ENCODE assay signal across 31 cellular contexts in the genomic region with DNA sequence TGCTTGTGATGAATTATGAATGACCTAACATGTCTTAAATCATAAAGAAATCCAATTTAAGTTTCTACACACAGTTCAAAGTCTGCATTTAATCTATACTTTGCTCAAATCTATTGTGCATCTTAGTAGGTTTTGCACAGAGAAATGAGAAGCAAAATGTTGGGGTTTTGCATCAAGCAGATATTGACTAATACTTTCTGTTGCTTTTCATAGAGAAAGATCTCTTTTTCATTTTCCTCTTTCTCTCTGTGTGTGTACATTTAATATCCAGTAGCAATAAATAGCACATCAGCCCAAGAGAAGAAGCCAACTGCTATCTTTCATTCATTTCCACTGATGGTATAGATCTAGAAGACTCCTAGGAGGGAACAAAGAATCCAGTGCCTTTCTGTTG.
DNase-seq lines count a peak whose midpoint lies in the region; ATAC-seq and TF ChIP-seq lines count a peak whose summit lies in the region.
"Had no signal": no experiment of that assay in that cellular context is flagged by ENCODE, and none has a peak within 500 bp of the region (broad histone marks: within the 10 kb centered on the region; RNA-seq: fewer than 3 reads in every experiment).

No MANE protein-coding gene starts in this region.

- CTCF ChIA-PET in activated CD4-positive, alpha-beta T cell treated with anti-CD3 and anti-CD28 coated beads for 36 hours (lab: Charles Lee), result no interaction called here

- no peaks in the 10 kb centered on the region for H3K27me3 ChIP-seq in right cardiac atrium (ENCODE audit: control insufficient read depth, insufficient read depth)
- peaks cover 4% of the 10 kb centered on the region for H3K27me3 ChIP-seq in gastroesophageal sphincter
- H3K27me3 ChIP-seq: ovary, tibial artery had no signal

- POLR2A ChIA-PET in activated CD4-positive, alpha-beta T cell treated with anti-CD3 and anti-CD28 coated beads for 36 hours (lab: Charles Lee), result no interaction called here

- H3K27ac ChIP-seq in right cardiac atrium (ENCODE audit: low read length) (no peak overlapping the region), gastroesophageal sphincter (no peak overlapping the region)
- H3K27ac ChIP-seq: HL-60, KMS-11, ovary, skin epidermis, tibial artery had no signal

- no peak for TF ChIP-seq POLR2A in gastroesophageal sphincter (IDR thresholded peaks at IDR 0.05)

- peak overlapping the region; percentile 3 for H3K27ac Mint-ChIP-seq in activated CD4-positive, alpha-beta T cell treated with anti-CD3 and anti-CD28 coated beads for 36 hours
- H3K27ac Mint-ChIP-seq in activated CD4-positive, alpha-beta T cell treated with anti-CD3 and anti-CD28 coated beads, Interleukin-2, amount 10 ng/mL, durations not matched to agents 24 days and 14 days, result no peak overlapping the region
- H3K27ac Mint-ChIP-seq in T-helper 17 cell, result peak overlapping the region; percentile 54
- H3K27ac Mint-ChIP-seq: activated B cell treated with CpG ODN at 0.5 μM for 24 hours; activated CD8-positive, alpha-beta T cell treated with anti-CD3 and anti-CD28 coated beads, Interleukin-2, amount 10 ng/mL, durations not matched to agents 7 days and 5 days; CD8-positive, alpha-beta T cell; nephron had no signal

- no peaks in the 10 kb centered on the region for H3K27me3 Mint-ChIP-seq in activated CD4-positive, alpha-beta T cell treated with anti-CD3 and anti-CD28 coated beads for 36 hours
- no peaks in the 10 kb centered on the region for H3K27me3 Mint-ChIP-seq in activated CD4-positive, alpha-beta T cell treated with anti-CD3 and anti-CD28 coated beads, Interleukin-2, amount 10 ng/mL, durations not matched to agents 24 days and 14 days
- H3K27me3 Mint-ChIP-seq in T-helper 17 cell, result no peaks in the 10 kb centered on the region
- H3K27me3 Mint-ChIP-seq: activated B cell treated with CpG ODN at 0.5 μM for 24 hours; stimulated activated naive CD8-positive, alpha-beta T cell treated with anti-CD3 and anti-CD28 coated beads, Interleukin-15, amount 100 ng/mL, for 72 hours had no signal

- H3K4me1 ChIP-seq in right cardiac atrium (ENCODE audit: control insufficient read depth, insufficient read depth, low read length), result no peaks in the 10 kb centered on the region
- H3K4me1 ChIP-seq in gastroesophageal sphincter, result no peaks in the 10 kb centered on the region
- H3K4me1 ChIP-seq: tibial artery had no signal

- H3K4me3 ChIP-seq in right cardiac atrium (ENCODE audit: low read length) (no peak overlapping the region), gastroesophageal sphincter (no peak overlapping the region)
- H3K4me3 ChIP-seq: ovary, skin epidermis, tibial artery had no signal

- peaks cover 35% of the 10 kb centered on the region for H3K4me1 Mint-ChIP-seq in activated CD4-positive, alpha-beta T cell treated with anti-CD3 and anti-CD28 coated beads for 36 hours
- peaks cover 23% of the 10 kb centered on the region for H3K4me1 Mint-ChIP-seq in activated CD4-positive, alpha-beta T cell treated with anti-CD3 and anti-CD28 coated beads, Interleukin-2, amount 10 ng/mL, durations not matched to agents 24 days and 14 days
- H3K4me1 Mint-ChIP-seq in T-helper 17 cell, result peaks cover 24% of the 10 kb centered on the region
- H3K4me1 Mint-ChIP-seq: activated B cell treated with CpG ODN at 0.5 μM for 24 hours, nephron had no signal

- no peaks in the 10 kb centered on the region for H3K36me3 ChIP-seq in gastroesophageal sphincter
- H3K36me3 ChIP-seq: ovary, tibial artery had no signal

- H3K9me3 ChIP-seq in T-helper 17 cell (ENCODE audit: control insufficient read depth, low read length, poor library complexity, severe bottlenecking), result no peaks in the 10 kb centered on the region
- H3K9me3 ChIP-seq in right cardiac atrium (ENCODE audit: control insufficient read depth, low read length), result no peaks in the 10 kb centered on the region
- no peaks in the 10 kb centered on the region for H3K9me3 ChIP-seq in gastroesophageal sphincter
- H3K9me3 ChIP-seq: ovary, tibial artery had no signal

- no peak for TF ChIP-seq EP300 in gastroesophageal sphincter (IDR thresholded peaks at IDR 0.05)

- intact Hi-C loops in activated CD4-positive, alpha-beta T cell treated with anti-CD3 and anti-CD28 coated beads for 36 hours (cut with DNase I, micrococcal nuclease), result no loop called here
- intact Hi-C loops in activated CD4-positive, alpha-beta T cell treated with anti-CD3 and anti-CD28 coated beads, Interleukin-2, amount 10 ng/mL, durations not matched to agents 24 days and 14 days (cut with micrococcal nuclease), result no loop called here
- intact Hi-C loops in right cardiac atrium (cut with DNase I), result no loop called here

- no peak for TF ChIP-seq CTCF in gastroesophageal sphincter (IDR thresholded peaks at IDR 0.05)

- no peak for ATAC-seq in activated CD4-positive, alpha-beta T cell treated with anti-CD3 and anti-CD28 coated beads for 36 hours
- ATAC-seq in GM18907 (IDR thresholded peaks at IDR 0.05; ENCODE audit: unreplicated experiment) (peak; percentile 12), HG03095 (IDR thresholded peaks at IDR 0.05; ENCODE audit: unreplicated experiment) (peak; percentile 16), T-helper 17 cell (no peak), right cardiac atrium (no peak), gastroesophageal sphincter (no peak)
- ATAC-seq: activated CD8-positive, alpha-beta T cell treated with anti-CD3 and anti-CD28 coated beads, Interleukin-2, amount 10 ng/mL, durations not matched to agents 7 days and 5 days; CD8-positive, alpha-beta T cell; left cardiac atrium; PC-3; Right ventricle myocardium inferior; stimulated activated naive CD8-positive, alpha-beta T cell treated with anti-CD3 and anti-CD28 coated beads, Interleukin-15, amount 100 ng/mL, for 72 hours had no signal

- H3K36me3 Mint-ChIP-seq in activated CD4-positive, alpha-beta T cell treated with anti-CD3 and anti-CD28 coated beads for 36 hours (ENCODE audit: low read depth), result no peaks in the 10 kb centered on the region
- H3K36me3 Mint-ChIP-seq in activated CD4-positive, alpha-beta T cell treated with anti-CD3 and anti-CD28 coated beads, Interleukin-2, amount 10 ng/mL, durations not matched to agents 24 days and 14 days (ENCODE audit: low read depth), result peaks cover 5% of the 10 kb centered on the region
- H3K36me3 Mint-ChIP-seq in T-helper 17 cell (ENCODE audit: low read depth), result peaks cover 1% of the 10 kb centered on the region
- H3K36me3 Mint-ChIP-seq: CD8-positive, alpha-beta T cell had no signal

- no peak for DNase-seq in activated CD4-positive, alpha-beta T cell treated with anti-CD3 and anti-CD28 coated beads for 36 hours
- no peak for DNase-seq in activated CD4-positive, alpha-beta T cell treated with anti-CD3 and anti-CD28 coated beads, Interleukin-2, amount 10 ng/mL, durations not matched to agents 24 days and 14 days
- DNase-seq in T-helper 17 cell, result no peak
- DNase-seq in right cardiac atrium, result no peak
- no peak for DNase-seq in stimulated activated naive CD4-positive, alpha-beta T cell (lab: John Stamatoyannopoulos, UW)
- DNase-seq: 8988T; activated B cell treated with CpG ODN at 0.5 μM for 24 hours; activated CD8-positive, alpha-beta T cell treated with anti-CD3 and anti-CD28 coated beads, Interleukin-2, amount 10 ng/mL, durations not matched to agents 7 days and 5 days; activated gamma-delta T cell; CD8-positive, alpha-beta T cell; dermis blood vessel endothelial cell; hippocampal formation; left cardiac atrium; mammary epithelial cell; NCI-H1694; NCI-H2171 treated with DMSO at 0.1 percent for 48 hours; NCI-H510A treated with DMSO at 0.1 percent for 48 hours; NK-92 treated with Interleukin-12 subunit alpha and Interleukin-12 subunit beta, amount 100 ng/mL, for 24 hours; ovary; PC-3; stimulated activated naive CD8-positive, alpha-beta T cell treated with anti-CD3 and anti-CD28 coated beads, Interleukin-15, amount 100 ng/mL, for 72 hours; T1000; tibial artery had no signal

- H3K9me3 Mint-ChIP-seq in activated CD4-positive, alpha-beta T cell treated with anti-CD3 and anti-CD28 coated beads for 36 hours (ENCODE audit: low read depth), result no peaks in the 10 kb centered on the region
- peaks cover 12% of the 10 kb centered on the region for H3K9me3 Mint-ChIP-seq in activated CD4-positive, alpha-beta T cell treated with anti-CD3 and anti-CD28 coated beads, Interleukin-2, amount 10 ng/mL, durations not matched to agents 24 days and 14 days
- H3K9me3 Mint-ChIP-seq: activated B cell treated with CpG ODN at 0.5 μM for 24 hours; CD8-positive, alpha-beta T cell; stimulated activated naive CD8-positive, alpha-beta T cell treated with anti-CD3 and anti-CD28 coated beads, Interleukin-15, amount 100 ng/mL, for 72 hours had no signal

- H3K4me3 Mint-ChIP-seq in activated CD4-positive, alpha-beta T cell treated with anti-CD3 and anti-CD28 coated beads for 36 hours, result no peak overlapping the region
- H3K4me3 Mint-ChIP-seq in activated CD4-positive, alpha-beta T cell treated with anti-CD3 and anti-CD28 coated beads, Interleukin-2, amount 10 ng/mL, durations not matched to agents 24 days and 14 days, result no peak overlapping the region
- no peak overlapping the region for H3K4me3 Mint-ChIP-seq in T-helper 17 cell
- H3K4me3 Mint-ChIP-seq: activated B cell treated with CpG ODN at 0.5 μM for 24 hours; activated CD8-positive, alpha-beta T cell treated with anti-CD3 and anti-CD28 coated beads, Interleukin-2, amount 10 ng/mL, durations not matched to agents 7 days and 5 days; CD8-positive, alpha-beta T cell; nephron; stimulated activated naive CD8-positive, alpha-beta T cell treated with anti-CD3 and anti-CD28 coated beads, Interleukin-15, amount 100 ng/mL, for 72 hours had no signal

Comparison
In these comparisons a context has a peak if more than half of its experiments do, and no peak if none do; other contexts are left out.
1. ATAC-seq: peak in GM18907 (single experiment) and HG03095 (single experiment); none in activated CD4-positive, alpha-beta T cell treated with anti-CD3 and anti-CD28 coated beads for 36 hours (single experiment), T-helper 17 cell (single experiment), right cardiac atrium (0 of 2) and gastroesophageal sphincter (single experiment).